ENCODE assay signal across 9 cellular contexts in genomic region chr5:470961-471749, GRCh38.
DNase-seq lines count a peak whose midpoint lies in the region; ATAC-seq and TF ChIP-seq lines count a peak whose summit lies in the region.
"Had no signal": no experiment of that assay in that cellular context is flagged by ENCODE, and none has a peak within 500 bp of the region (broad histone marks: within the 10 kb centered on the region; RNA-seq: fewer than 3 reads in every experiment).

No MANE protein-coding gene starts in this region.

- no peaks in the 10 kb centered on the region for H4K20me1 ChIP-seq in MM.1S (ENCODE audit: insufficient read depth, low read length)

- H3K27me3 ChIP-seq in MM.1S (replicated peaks; ENCODE audit: insufficient read depth, low read length) (peaks cover 20% of the 10 kb centered on the region), neuron (ENCODE audit: insufficient read depth, low read length) (no peaks in the 10 kb centered on the region)

- H3K27ac ChIP-seq in MM.1S (ENCODE audit: low read length) (no peak overlapping the region), coronary artery (no peak overlapping the region)

- H2AFZ ChIP-seq in MM.1S (ENCODE audit: low read length): no peak overlapping the region
- H2AFZ ChIP-seq in neuron (ENCODE audit: low read depth, low read length): no peak overlapping the region

- no peak for ATAC-seq in GM21447 (IDR thresholded peaks at IDR 0.05; ENCODE audit: unreplicated experiment)
- ATAC-seq in GM21717 (IDR thresholded peaks at IDR 0.05; ENCODE audit: unreplicated experiment): no peak

- H3K4me3 ChIP-seq in MM.1S (ENCODE audit: low read length) (0 out of 2 replicates have a peak overlapping the region, but pooled peaks have one; percentile 85), coronary artery (peak overlapping the region; percentile 79), neuron (ENCODE audit: low read length) (peak overlapping the region; percentile 86)

- H3K9me3 ChIP-seq in MM.1S (replicated peaks; ENCODE audit: insufficient read depth, low read length) (no peaks in the 10 kb centered on the region), neuron (ENCODE audit: low read length) (no peaks in the 10 kb centered on the region)

- H3F3A ChIP-seq in MM.1S (ENCODE audit: insufficient read depth, low read length): no peaks in the 10 kb centered on the region

- H3K9me2 ChIP-seq in MM.1S (replicated peaks; ENCODE audit: insufficient read depth, low read length): no peaks in the 10 kb centered on the region

- H3K9ac ChIP-seq in MM.1S (ENCODE audit: low read length): no peak overlapping the region

- H3K36me3 ChIP-seq in MM.1S (replicated peaks; ENCODE audit: insufficient read depth, low read length) (no peaks in the 10 kb centered on the region), neuron (ENCODE audit: insufficient read depth, low read length) (peaks cover 25% of the 10 kb centered on the region)

- peak overlapping the region; percentile 99; the same call in 1 of the 2 replicates for H3K4me2 ChIP-seq in MM.1S (ENCODE audit: low read depth, low read length)

- peaks cover 18% of the 10 kb centered on the region for H3K79me2 ChIP-seq in MM.1S (ENCODE audit: low read length)

- DNase-seq in COR-L47 (lab: John Stamatoyannopoulos, UW): peak; percentile 18
- no peak for DNase-seq in MM.1S
- no peak for DNase-seq in coronary artery (ENCODE audit: low spot score)
- DNase-seq in NCI-H526 treated with DMSO at 0.1 percent for 48 hours (lab: John Stamatoyannopoulos, UW): no peak
- no peak for DNase-seq in GM19238 (ENCODE audit: insufficient read length, low spot score)
- DNase-seq: stimulated activated CD4-positive, alpha-beta T cell treated with anti-CD3 and anti-CD28 coated beads, Interleukin-4, amount 100 ng/mL, for 24 hours had no signal

- TF ChIP-seq CTCF in MM.1S (IDR thresholded peaks at IDR 0.05; ENCODE audit: low read length) (no peak), coronary artery (IDR thresholded peaks at IDR 0.05) (no peak)

- H3K4me1 ChIP-seq in MM.1S (ENCODE audit: low read length) (no peaks in the 10 kb centered on the region), neuron (ENCODE audit: insufficient read depth, low read length) (peaks cover 21% of the 10 kb centered on the region)
